Comparison of ENCODE assay signal across 16 cellular contexts in genomic region chr2:144083211-144083610, GRCh38.
DNase-seq lines count a peak whose midpoint lies in the region; TF ChIP-seq lines count a peak whose summit lies in the region.
"Had no signal": no experiment of that assay in that cellular context is flagged by ENCODE, and none has a peak within 500 bp of the region (broad histone marks: within the 10 kb centered on the region; RNA-seq: fewer than 3 reads in every experiment).

No MANE protein-coding gene starts in this region.

- no peak overlapping the region for H3K4me2 ChIP-seq in OCI-LY7 (ENCODE audit: low read length)

- intact Hi-C loops in MCF 10A (cut with micrococcal nuclease), result no loop called here
- intact Hi-C loops in breast epithelium (cut with DNase I; ENCODE audit: low total_unique reads), result no loop called here
- intact Hi-C loops in OCI-LY7 (cut with micrococcal nuclease; ENCODE audit: unreplicated experiment), result no loop called here

- H3K4me1 Mint-ChIP-seq in MCF 10A (ENCODE audit: insufficient read depth, unreplicated experiment), result peaks cover 28% of the 10 kb centered on the region

- no peaks in the 10 kb centered on the region for H3K9me3 Mint-ChIP-seq in MCF 10A (ENCODE audit: unreplicated experiment)
- H3K9me3 Mint-ChIP-seq: effector memory CD8-positive, alpha-beta T cell had no signal

- H3K4me3 ChIP-seq in breast epithelium (no peak overlapping the region), OCI-LY7 (ENCODE audit: low read depth, low read length, poor library complexity, severe bottlenecking) (no peak overlapping the region)

- no peaks in the 10 kb centered on the region for H3K36me3 Mint-ChIP-seq in MCF 10A (ENCODE audit: insufficient read depth, unreplicated experiment)

- no peaks in the 10 kb centered on the region for H3K79me2 ChIP-seq in OCI-LY7 (ENCODE audit: insufficient read depth, low read depth, low read length)

- H3K36me3 ChIP-seq in breast epithelium, result no peaks in the 10 kb centered on the region
- no peaks in the 10 kb centered on the region for H3K36me3 ChIP-seq in OCI-LY7 (ENCODE audit: insufficient read depth, low read length)

- H3K4me3 Mint-ChIP-seq in MCF 10A (ENCODE audit: unreplicated experiment), result no peak overlapping the region
- H3K4me3 Mint-ChIP-seq: activated T-cell treated with anti-CD3 and anti-CD28 coated beads, Interleukin-2, amount 50 U/mL, for 72 hours; effector memory CD8-positive, alpha-beta T cell; nephron had no signal

- TF ChIP-seq CTCF in MCF 10A (IDR thresholded peaks at IDR 0.05; ENCODE audit: unreplicated experiment) (no peak), breast epithelium (IDR thresholded peaks at IDR 0.05) (no peak), OCI-LY7 (conservative IDR thresholded peaks at IDR 0.05; ENCODE audit: low read length) (no peak)

- CTCF ChIA-PET in MCF 10A (lab: Yijun Ruan, JAX) (interaction anchor here (1.0 kb wide), 1 partner anchor 16 kb away, joined by 4 read pairs; no protein-coding TSS in a partner anchor), OCI-LY7 (lab: Charles Lee; ENCODE audit: unreplicated experiment) (no interaction called here)

- DNase-seq in MCF 10A (ENCODE audit: unreplicated experiment) (peak; percentile 61), breast epithelium (ENCODE audit: low spot score in 2 of 2) (no peak), amniotic stem cell (lab: John Stamatoyannopoulos, UW) (peak; percentile 45), hepatic stellate cell (ENCODE audit: low spot score) (peak; percentile 65), H4 (ENCODE audit: low spot score) (no peak), nucleus accumbens (lab: John Stamatoyannopoulos, UW) (no peak), OCI-LY7 (ENCODE audit: low spot score) (no peak)
- no peak for DNase-seq in activated CD8-positive, alpha-beta memory T cell treated with anti-CD3 and anti-CD28 coated beads, Interleukin-2, amount 50 U/mL, for 4 hours
- DNase-seq: activated CD4-positive, alpha-beta T cell treated with anti-CD3 and anti-CD28 coated beads for 48 hours; activated T-cell treated with anti-CD3 and anti-CD28 coated beads, Interleukin-2, amount 50 U/mL, for 72 hours; anterior cingulate cortex; effector memory CD8-positive, alpha-beta T cell; NCI-H1417 treated with DMSO at 0.1 percent for 48 hours; NCI-H446 had no signal

- POLR2A ChIA-PET in MCF 10A (lab: Yijun Ruan, JAX) (interaction anchor here (0.9 to 1.5 kb wide), 2 partner anchors 9 to 16 kb away, joined by 3 to 5 read pairs; no protein-coding TSS in a partner anchor), OCI-LY7 (lab: Charles Lee) (no interaction called here)

- no peak overlapping the region for H2AFZ ChIP-seq in OCI-LY7 (ENCODE audit: low read length)

- H4K20me1 ChIP-seq in OCI-LY7 (ENCODE audit: insufficient read depth, low read length), result no peaks in the 10 kb centered on the region

- H3K27ac Mint-ChIP-seq in MCF 10A (ENCODE audit: low read depth, unreplicated experiment), result peak overlapping the region; percentile 50
- H3K27ac Mint-ChIP-seq: activated T-cell treated with anti-CD3 and anti-CD28 coated beads, Interleukin-2, amount 50 U/mL, for 72 hours; effector memory CD8-positive, alpha-beta T cell had no signal

- no peaks in the 10 kb centered on the region for H3K9me2 ChIP-seq in OCI-LY7 (ENCODE audit: insufficient read depth, low read length)

- BruUV-seq in MCF 10A (replicated peaks; lab: Mats Ljungman, UMichigan) (no TSS peak), OCI-LY7 (replicated peaks; lab: Mats Ljungman, UMichigan) (no TSS peak)

- TF ChIP-seq POLR2A in breast epithelium (IDR thresholded peaks at IDR 0.05), result no peak

- no peaks in the 10 kb centered on the region for H3K4me1 ChIP-seq in breast epithelium
- no peaks in the 10 kb centered on the region for H3K4me1 ChIP-seq in OCI-LY7 (ENCODE audit: insufficient read depth, low read length, poor library complexity, severe bottlenecking)

- H3K27ac ChIP-seq in breast epithelium (no peak overlapping the region), OCI-LY7 (ENCODE audit: low read depth, low read length, poor library complexity, severe bottlenecking) (no peak overlapping the region)
- H3K27ac ChIP-seq: 22Rv1 had no signal

- H3K9me3 ChIP-seq in breast epithelium (no peaks in the 10 kb centered on the region), OCI-LY7 (ENCODE audit: low read length) (no peaks in the 10 kb centered on the region)

- no peaks in the 10 kb centered on the region for H3K27me3 ChIP-seq in breast epithelium

- H3K27me3 Mint-ChIP-seq in MCF 10A (ENCODE audit: insufficient read depth, unreplicated experiment), result no peaks in the 10 kb centered on the region
- H3K27me3 Mint-ChIP-seq: effector memory CD8-positive, alpha-beta T cell had no signal

Comparison
In these comparisons a context has a peak if more than half of its experiments do, and no peak if none do; other contexts are left out.
1. DNase-seq: peak in MCF 10A (single experiment), amniotic stem cell (single experiment) and hepatic stellate cell (single experiment); none in breast epithelium (0 of 2), H4 (single experiment), nucleus accumbens (0 of 56), OCI-LY7 (single experiment) and activated CD8-positive, alpha-beta memory T cell treated with anti-CD3 and anti-CD28 coated beads, Interleukin-2, amount 50 U/mL, for 4 hours (single experiment).